Comparison of ENCODE assay signal across 7 cellular contexts in the genomic region with DNA sequence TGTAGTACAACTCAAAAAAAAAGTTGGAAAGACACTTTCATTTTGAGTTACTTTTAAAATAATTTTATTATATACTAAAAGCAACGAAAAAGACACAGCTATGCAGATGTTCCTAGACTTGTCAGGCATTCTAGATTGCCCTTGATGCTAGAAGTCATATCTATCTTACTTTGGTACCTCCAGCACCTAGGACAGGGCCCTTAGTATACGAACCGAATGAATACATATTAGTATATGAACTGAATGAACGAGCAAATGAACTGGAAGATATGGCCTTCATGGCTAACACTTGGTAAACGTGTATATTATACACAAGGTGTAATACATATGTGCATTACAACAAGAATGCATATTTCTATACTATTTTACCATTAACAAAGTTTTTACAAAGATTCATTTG. TPM values are rescaled to one million over a fixed set of nuclear protein-coding genes. Genes with fewer than 3 reads are reported as not detected.
"Had no signal": no experiment of that assay in that cellular context is flagged by ENCODE, and none has a peak within 500 bp of the region (broad histone marks: within the 10 kb centered on the region; RNA-seq: fewer than 3 reads in every experiment).

No MANE protein-coding gene starts in this region.

- H3K4me1 ChIP-seq: HAP-1 had no signal

- ATAC-seq: HCT116 had no signal

- DNase-seq: GOT3, H7, IMR-90, KBM-7 had no signal

- H3K4me3 ChIP-seq: HAP-1 had no signal

- H3K9me3 ChIP-seq: HAP-1 had no signal

- H3K36me3 ChIP-seq: HAP-1 had no signal

RNA-seq across cellular contexts. Expression of a gene that starts 24.1 kb away (rescaled TPM):
- total RNA-seq: HT-29, IMR-90 had no signal
- polyA plus RNA-seq: IMR-90 had no signal
